In genomic region chr4:42617030-42617429, GRCh38 we compare ENCODE assay signal across 21 cellular contexts.
"Had no signal": no experiment of that assay in that cellular context is flagged by ENCODE, and none has a peak within 500 bp of the region (broad histone marks: within the 10 kb centered on the region; RNA-seq: fewer than 3 reads in every experiment).

No MANE protein-coding gene starts in this region.

- H3K36me3 ChIP-seq: cardiac muscle cell had no signal

- H3K27ac Mint-ChIP-seq: activated naive CD4-positive, alpha-beta T cell treated with anti-CD3 and anti-CD28 coated beads, Interleukin-2, amount 50 U/mL, for 72 hours; activated T-cell treated with anti-CD3 and anti-CD28 coated beads, Interleukin-2, amount 50 U/mL, for 72 hours; endodermal cell; natural killer cell treated with Interleukin-12 subunit alpha and Interleukin-12 subunit beta and Interleukin-15 and Interleukin-18, amount 100 ng/mL, for 72 hours; stimulated activated naive CD8-positive, alpha-beta T cell treated with anti-CD3 and anti-CD28 coated beads, Interleukin-15, Interleukin-2, amounts not matched to agents 100 ng/mL and 50 ng/mL, for 24 hours had no signal

- H3K4me3 Mint-ChIP-seq: activated T-cell treated with anti-CD3 and anti-CD28 coated beads, Interleukin-2, amount 50 U/mL, for 72 hours; endodermal cell; natural killer cell treated with Interleukin-12 subunit alpha and Interleukin-12 subunit beta and Interleukin-15 and Interleukin-18, amount 100 ng/mL, for 72 hours; stimulated activated naive CD8-positive, alpha-beta T cell treated with anti-CD3 and anti-CD28 coated beads, Interleukin-15, Interleukin-2, amounts not matched to agents 100 ng/mL and 50 ng/mL, for 24 hours had no signal

- H3K27me3 Mint-ChIP-seq: natural killer cell treated with Interleukin-12 subunit alpha and Interleukin-12 subunit beta and Interleukin-15 and Interleukin-18, amount 100 ng/mL, for 72 hours; stimulated activated naive CD8-positive, alpha-beta T cell treated with anti-CD3 and anti-CD28 coated beads, Interleukin-15, Interleukin-2, amounts not matched to agents 100 ng/mL and 50 ng/mL, for 24 hours had no signal

- H3K27me3 ChIP-seq: testis, upper lobe of left lung had no signal

- DNase-seq: activated CD4-positive, CD25-positive, alpha-beta regulatory T cell treated with anti-CD3 and anti-CD28 coated beads, Interleukin-2, amount 50 U/mL, for 72 hours; activated effector memory CD4-positive, alpha-beta T cell treated with anti-CD3 and anti-CD28 coated beads, Interleukin-2, amount 50 U/mL, for 16 hours; activated T-cell treated with anti-CD3 and anti-CD28 coated beads, Interleukin-2, amount 50 U/mL, for 72 hours; endodermal cell; foreskin fibroblast; glutamatergic neuron; mesenchymal stem cell; posterior cingulate gyrus; retina; stimulated activated CD4-positive, alpha-beta T cell treated with anti-CD3 and anti-CD28 coated beads, Interleukin-12 subunit alpha, Interleukin-12 subunit beta, amount 100 ng/mL, for 4 hours; stimulated activated CD4-positive, alpha-beta T cell treated with anti-CD3 and anti-CD28 coated beads, Interleukin-1b, Interleukin-23, amount 100 ng/mL, for 48 hours; SW 1271; T-helper 2 cell; testis; upper lobe of left lung had no signal

- H3K27ac ChIP-seq: cardiac muscle cell, epithelial cell of prostate, testis, upper lobe of left lung, VCaP had no signal

- H3K4me3 ChIP-seq: cardiac muscle cell, testis, upper lobe of left lung had no signal

- H3K9me3 ChIP-seq: testis, upper lobe of left lung had no signal

- H3K9me3 Mint-ChIP-seq: activated naive CD4-positive, alpha-beta T cell treated with anti-CD3 and anti-CD28 coated beads, Interleukin-2, amount 50 U/mL, for 72 hours; activated T-cell treated with anti-CD3 and anti-CD28 coated beads, Interleukin-2, amount 50 U/mL, for 72 hours; endodermal cell; natural killer cell treated with Interleukin-12 subunit alpha and Interleukin-12 subunit beta and Interleukin-15 and Interleukin-18, amount 100 ng/mL, for 72 hours; stimulated activated naive CD8-positive, alpha-beta T cell treated with anti-CD3 and anti-CD28 coated beads, Interleukin-15, Interleukin-2, amounts not matched to agents 100 ng/mL and 50 ng/mL, for 24 hours had no signal
